Comparison of ENCODE assay signal across 23 cellular contexts in the genomic region with DNA sequence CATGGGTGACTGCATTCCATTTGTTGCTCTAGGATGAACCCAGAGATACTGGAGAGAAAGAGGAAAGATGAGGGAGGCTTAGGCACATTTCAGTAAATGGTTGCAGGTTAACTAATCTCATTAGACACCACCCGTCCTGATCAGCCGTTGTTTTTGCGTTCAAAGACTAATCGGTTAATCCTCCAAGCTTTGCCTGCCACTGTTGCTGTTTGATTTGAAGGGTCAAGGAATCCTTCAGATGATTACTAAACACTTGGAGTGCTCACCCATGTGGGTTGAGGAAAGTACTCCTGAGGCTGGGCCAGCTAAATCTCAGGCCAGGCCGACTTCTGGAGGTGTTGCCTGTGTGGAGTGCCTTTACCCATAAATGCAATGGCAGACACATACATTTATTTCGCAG. TPM values are rescaled to one million over a fixed set of nuclear protein-coding genes. Genes with fewer than 3 reads are reported as not detected.
"Had no signal": no experiment of that assay in that cellular context is flagged by ENCODE, and none has a peak within 500 bp of the region (broad histone marks: within the 10 kb centered on the region; RNA-seq: fewer than 3 reads in every experiment).

No MANE protein-coding gene starts in this region.

- H3K4me2 ChIP-seq: SK-N-SH had no signal

- H3K27ac Mint-ChIP-seq: activated CD8-positive, alpha-beta T cell treated with anti-CD3 and anti-CD28 coated beads for 36 hours; activated naive CD4-positive, alpha-beta T cell treated with anti-CD3 and anti-CD28 coated beads, Interleukin-2, amount 50 U/mL, for 72 hours; activated T-cell treated with anti-CD3 and anti-CD28 coated beads, Interleukin-2, amount 50 U/mL, for 24 hours; activated T-helper 1 cell treated with anti-CD3 and anti-CD28 coated beads, Interleukin-12 subunit alpha, Interleukin-12 subunit beta, Interleukin-2, Interleukin-4 antibody, amounts not matched to agents 30 ng/mL and 10 ng/mL and 1 ng/mL, durations not matched to agents 14 hours and 24 hours and 36 hours had no signal

- H3K36me3 Mint-ChIP-seq: activated naive CD4-positive, alpha-beta T cell treated with anti-CD3 and anti-CD28 coated beads, Interleukin-2, amount 50 U/mL, for 72 hours had no signal

- H3K9me2 ChIP-seq: SK-N-SH had no signal

- H3K9me3 ChIP-seq: SJCRH30, SK-N-SH had no signal

- H3K9me3 Mint-ChIP-seq: activated CD8-positive, alpha-beta T cell treated with anti-CD3 and anti-CD28 coated beads for 36 hours; activated naive CD4-positive, alpha-beta T cell treated with anti-CD3 and anti-CD28 coated beads, Interleukin-2, amount 50 U/mL, for 72 hours; activated T-cell treated with anti-CD3 and anti-CD28 coated beads, Interleukin-2, amount 50 U/mL, for 24 hours; activated T-helper 1 cell treated with anti-CD3 and anti-CD28 coated beads, Interleukin-12 subunit alpha, Interleukin-12 subunit beta, Interleukin-2, Interleukin-4 antibody, amounts not matched to agents 30 ng/mL and 10 ng/mL and 1 ng/mL, durations not matched to agents 14 hours and 24 hours and 36 hours had no signal

- H3K4me3 ChIP-seq: K562, SJCRH30 had no signal

- H3K4me1 ChIP-seq: SJCRH30 had no signal

- H3K27ac ChIP-seq: SJCRH30 had no signal

- DNase-seq: activated CD4-positive, alpha-beta T cell treated with anti-CD3 and anti-CD28 coated beads for 4 hours; activated CD8-positive, alpha-beta T cell treated with anti-CD3 and anti-CD28 coated beads for 36 hours; activated effector memory CD4-positive, alpha-beta T cell treated with Interleukin-2 at 50 U/mL for 16 hours; activated naive CD4-positive, alpha-beta T cell treated with Interleukin-2 at 50 U/mL for 16 hours; activated T-cell treated with anti-CD3 and anti-CD28 coated beads, Interleukin-2, amount 50 U/mL, for 24 hours; caudate nucleus; Karpas-422; NCI-H1048; NCI-H1417; NCI-H2029 treated with DMSO at 0.1 percent for 48 hours; NCI-H510A treated with DMSO at 0.1 percent for 48 hours; NCI-H748 treated with DMSO at 0.1 percent for 48 hours; NK-92 treated with Interleukin-12 subunit alpha and Interleukin-12 subunit beta, amount 100 ng/mL, for 24 hours; OCI-M1; Right ventricle myocardium superior; RPMI8226; SJCRH30; SK-N-SH; T-helper 1 cell had no signal

- H3K36me3 ChIP-seq: SJCRH30 had no signal

- ATAC-seq: activated CD8-positive, alpha-beta T cell treated with anti-CD3 and anti-CD28 coated beads for 36 hours; activated naive CD4-positive, alpha-beta T cell treated with anti-CD3 and anti-CD28 coated beads, Interleukin-2, amount 50 U/mL, for 72 hours; K562; Panc1 had no signal

- H3K4me3 Mint-ChIP-seq: activated CD8-positive, alpha-beta T cell treated with anti-CD3 and anti-CD28 coated beads for 36 hours; activated T-cell treated with anti-CD3 and anti-CD28 coated beads, Interleukin-2, amount 50 U/mL, for 24 hours; activated T-helper 1 cell treated with anti-CD3 and anti-CD28 coated beads, Interleukin-12 subunit alpha, Interleukin-12 subunit beta, Interleukin-2, Interleukin-4 antibody, amounts not matched to agents 30 ng/mL and 10 ng/mL and 1 ng/mL, durations not matched to agents 14 hours and 24 hours and 36 hours had no signal

- H3K9ac ChIP-seq: SK-N-SH had no signal

RNA-seq across cellular contexts. Expression of gene SH3RF3, which starts 8.6 kb away (rescaled TPM):
- polyA plus RNA-seq: K562 had no signal
